Comparison of ENCODE assay signal across 1 cellular context in genomic region chr9:16884952-16885513, GRCh38.
TF ChIP-seq lines count a peak whose summit lies in the region.

No MANE protein-coding gene starts in this region.

TF ChIP-seq in SK-N-SH, 30 proteins besides CTCF, POLR2A, EP300 and RAD21 (continued from another document):
- no peak for TF ChIP-seq REST (IDR thresholded peaks at IDR 0.05; ENCODE audit: low read depth, low read length)
TF ChIP-seq in SK-N-SH: peak in this region for 2.
